Comparison of ENCODE assay signal across 15 cellular contexts in genomic region chr5:148922606-148923005, GRCh38.
A peak's percentile ranks its signal among the peaks of the same experiment; 100 is the strongest.
DNase-seq lines count a peak whose midpoint lies in the region; ATAC-seq and TF ChIP-seq lines count a peak whose summit lies in the region.
"Had no signal": no experiment of that assay in that cellular context is flagged by ENCODE, and none has a peak within 500 bp of the region (broad histone marks: within the 10 kb centered on the region; RNA-seq: fewer than 3 reads in every experiment).

No MANE protein-coding gene starts in this region.

- H3K27me3 Mint-ChIP-seq in WTC11 (ENCODE audit: low read depth), result no peaks in the 10 kb centered on the region; the same call in 1 of the 2 replicates

- peak; percentile 30 for DNase-seq in EH (ENCODE audit: low read depth)
- DNase-seq in activated gamma-delta T cell (lab: John Stamatoyannopoulos, UW), result no peak
- no peak for DNase-seq in WTC11 (ENCODE audit: low spot score)
- DNase-seq in AG08395 (ENCODE audit: low spot score), result no peak
- no peak for DNase-seq in NCI-H1694 (lab: John Stamatoyannopoulos, UW)
- DNase-seq: activated CD4-positive, CD25-positive, alpha-beta regulatory T cell; DMS79; kidney; stimulated activated CD4-positive, alpha-beta T cell treated with anti-CD3 and anti-CD28 coated beads, Interleukin-2, amount 100 ng/mL, for 24 hours; stimulated activated naive CD4-positive, alpha-beta T cell had no signal

- H3K9me3 Mint-ChIP-seq in WTC11, result peaks cover 16% of the 10 kb centered on the region
- H3K9me3 Mint-ChIP-seq: activated T-helper 2 cell treated with anti-CD3 and anti-CD28 coated beads, Interferon-gamma antibody, Interleukin-2, Interleukin-4, amounts not matched to agents 10 μg/mL and 5 μg/mL and 100 μg/mL, durations not matched to agents 14 hours and 24 hours and 36 hours had no signal

- H3K4me3 Mint-ChIP-seq in WTC11, result no peak overlapping the region
- H3K4me3 Mint-ChIP-seq: B cell had no signal

- CTCF ChIA-PET in WTC11 (lab: Charles Lee), result no interaction called here

- no peak for TF ChIP-seq CTCF in WTC11 (IDR thresholded peaks at IDR 0.05)

- H3K36me3 Mint-ChIP-seq in WTC11, result no peaks in the 10 kb centered on the region

- POLR2A ChIA-PET in WTC11 (lab: Charles Lee), result no interaction called here

- ATAC-seq in GM18873 (IDR thresholded peaks at IDR 0.05; ENCODE audit: low FRiP score, unreplicated experiment) (peak; percentile 59), HG02588 (IDR thresholded peaks at IDR 0.05; ENCODE audit: unreplicated experiment) (peak; percentile 96), HG03457 (IDR thresholded peaks at IDR 0.05; ENCODE audit: unreplicated experiment) (peak; percentile 85), WTC11 (no peak)

- H3K27ac Mint-ChIP-seq in WTC11, result no peak overlapping the region
- H3K27ac Mint-ChIP-seq: activated T-helper 2 cell treated with anti-CD3 and anti-CD28 coated beads, Interferon-gamma antibody, Interleukin-2, Interleukin-4, amounts not matched to agents 10 μg/mL and 5 μg/mL and 100 μg/mL, durations not matched to agents 14 hours and 24 hours and 36 hours; B cell had no signal

- H3K4me1 Mint-ChIP-seq in WTC11, result peaks cover 3% of the 10 kb centered on the region; the same call in 1 of the 2 replicates

TF ChIP-seq in WTC11, 78 proteins besides CTCF, POLR2A, EP300 and RAD21:
- TF ChIP-seq GABPB1 (CRISPR knock-in tag; IDR thresholded peaks at IDR 0.05) (no peak), AFF4 (CRISPR knock-in tag; IDR thresholded peaks at IDR 0.05; ENCODE audit: borderline replicate concordance) (no peak), JAZF1 (CRISPR knock-in tag; IDR thresholded peaks at IDR 0.05) (no peak), NR3C1 (CRISPR knock-in tag; conservative IDR thresholded peaks at IDR 0.05; ENCODE audit: low read depth) (no peak), NFE2L1 (CRISPR knock-in tag; IDR thresholded peaks at IDR 0.05) (no peak), ZNF416 (CRISPR knock-in tag; IDR thresholded peaks at IDR 0.05) (no peak), ZNF121 (CRISPR knock-in tag; IDR thresholded peaks at IDR 0.05) (no peak), NFATC4 (CRISPR knock-in tag; IDR thresholded peaks at IDR 0.05) (no peak), KAT7 (CRISPR knock-in tag; IDR thresholded peaks at IDR 0.05; ENCODE audit: borderline replicate concordance) (no peak), ATF3 (CRISPR knock-in tag; conservative IDR thresholded peaks at IDR 0.05) (no peak), ATF1 (CRISPR knock-in tag; IDR thresholded peaks at IDR 0.05) (no peak)
TF ChIP-seq in WTC11: peak in this region for 0.
